19 cellular contexts compared by ENCODE assay signal in genomic region chr16:85631802-85632393, GRCh38. TPM values are rescaled to one million over a fixed set of nuclear protein-coding genes. Genes with fewer than 3 reads are reported as not detected.
DNase-seq lines count a peak whose midpoint lies in the region; ATAC-seq and TF ChIP-seq lines count a peak whose summit lies in the region.
"Had no signal": no experiment of that assay in that cellular context is flagged by ENCODE, and none has a peak within 500 bp of the region (broad histone marks: within the 10 kb centered on the region; RNA-seq: fewer than 3 reads in every experiment).

No MANE protein-coding gene starts in this region.

- peaks cover 3% of the 10 kb centered on the region for H3K36me3 ChIP-seq in A673 (ENCODE audit: insufficient read depth, low read length, poor library complexity, severe bottlenecking)

- intact Hi-C loops in A673 (cut with micrococcal nuclease; ENCODE audit: unreplicated experiment) = no loop called here

- CTCF ChIA-PET in A673 (lab: Charles Lee) = no interaction called here
- CTCF ChIA-PET in RWPE1 (lab: Yijun Ruan, JAX) = no interaction called here

- H3K27me3 ChIP-seq in A673 (replicated peaks; ENCODE audit: insufficient read depth, low read depth, low read length, poor library complexity) = no peaks in the 10 kb centered on the region
- peaks cover 4% of the 10 kb centered on the region for H3K27me3 ChIP-seq in foreskin keratinocyte
- H3K27me3 ChIP-seq: suprapubic skin had no signal

- peaks cover 12% of the 10 kb centered on the region for H3K9me3 ChIP-seq in A673 (ENCODE audit: low read depth, low read length, poor library complexity, severe bottlenecking)
- H3K9me3 ChIP-seq: suprapubic skin had no signal

- H3K4me1 ChIP-seq in A673 (ENCODE audit: insufficient read depth, low read length, poor library complexity, severe bottlenecking) (peaks cover 13% of the 10 kb centered on the region), foreskin keratinocyte (no peaks in the 10 kb centered on the region)

- no peak for DNase-seq in A673 (ENCODE audit: low spot score)
- no peak for DNase-seq in RWPE1 (ENCODE audit: low spot score)
- no peak for DNase-seq in foreskin keratinocyte
- no peak for DNase-seq in cortex of kidney (lab: John Stamatoyannopoulos, UW)
- no peak for DNase-seq in NCI-H2227 (lab: John Stamatoyannopoulos, UW; ENCODE audit: unreplicated experiment)
- DNase-seq: activated CD4-positive, alpha-beta T cell treated with anti-CD3 and anti-CD28 coated beads for 36 hours; COR-L47; effector memory CD8-positive, alpha-beta T cell; left cardiac atrium; NCI-H1436; NCI-H345; NK-92 treated with Interleukin-12 subunit alpha and Interleukin-12 subunit beta, amount 100 ng/mL, for 24 hours; occipital lobe; stimulated activated CD4-positive, alpha-beta T cell treated with anti-CD3 and anti-CD28 coated beads, Interleukin-2, amount 100 ng/mL, for 48 hours; T-helper 9 cell had no signal

- POLR2A ChIA-PET in A673 (lab: Charles Lee; ENCODE audit: low non-redundant PET) (no interaction called here), RWPE1 (lab: Yijun Ruan, JAX; ENCODE audit: low non-redundant PET) (no interaction called here)

- peak; percentile 33 for TF ChIP-seq CTCF in A673 (conservative IDR thresholded peaks at IDR 0.05; ENCODE audit: low read depth, low read length)
- TF ChIP-seq CTCF in GM12873 (IDR thresholded peaks at IDR 0.05; ENCODE audit: insufficient read depth, low read depth, low read length, missing control alignments) = peak; percentile 14
- no peak for TF ChIP-seq CTCF in RWPE1 (conservative IDR thresholded peaks at IDR 0.05; ENCODE audit: low read depth)
- TF ChIP-seq CTCF in foreskin keratinocyte (conservative IDR thresholded peaks at IDR 0.05) = peak; percentile 15

- H3K27ac ChIP-seq in A673 (ENCODE audit: low read depth, low read length, poor library complexity, severe bottlenecking) (no peak overlapping the region), RWPE1 (0 out of 2 replicates have a peak overlapping the region, but pooled peaks have one; percentile 3), foreskin keratinocyte (no peak overlapping the region)
- H3K27ac ChIP-seq: suprapubic skin had no signal

- ATAC-seq in foreskin keratinocyte (no peak), HG03196 (IDR thresholded peaks at IDR 0.05; ENCODE audit: unreplicated experiment) (no peak), HG03520 (IDR thresholded peaks at IDR 0.05; ENCODE audit: unreplicated experiment) (no peak)
- ATAC-seq: activated CD4-positive, alpha-beta T cell treated with anti-CD3 and anti-CD28 coated beads for 36 hours; effector memory CD8-positive, alpha-beta T cell; left cardiac atrium had no signal

- no TSS peak for BruUV-seq in A673 (replicated peaks; lab: Mats Ljungman, UMichigan)

- no peak overlapping the region for H3K4me3 ChIP-seq in A673 (ENCODE audit: low read depth, low read length, poor library complexity, severe bottlenecking)
- H3K4me3 ChIP-seq: suprapubic skin had no signal

RNA-seq across cellular contexts. Expression of gene GSE1, which starts 18.8 kb away (rescaled TPM):
- 64.2 and 72.4 TPM in 2 replicates for total RNA-seq in A673 (2021)
- total RNA-seq in foreskin keratinocyte = 5.9 and 8.2 TPM in 2 replicates
- polyA plus RNA-seq in foreskin keratinocyte = 1.9 and 2.1 TPM in 2 replicates

RNA-seq across cellular contexts. Expression of gene GINS2, which starts 56.9 kb away (rescaled TPM):
- total RNA-seq in A673 (2021) = 70.5 and 71.9 TPM in 2 replicates
- 27.1 and 28.4 TPM in 2 replicates for total RNA-seq in foreskin keratinocyte
- 37.7 and 37.8 TPM in 2 replicates for polyA plus RNA-seq in foreskin keratinocyte
